In genomic region chr1:83882906-83883305, GRCh38 we compare ENCODE assay signal across 8 cellular contexts.
DNase-seq lines count a peak whose midpoint lies in the region; ATAC-seq and TF ChIP-seq lines count a peak whose summit lies in the region.
"Had no signal": no experiment of that assay in that cellular context is flagged by ENCODE, and none has a peak within 500 bp of the region (broad histone marks: within the 10 kb centered on the region; RNA-seq: fewer than 3 reads in every experiment).

No MANE protein-coding gene starts in this region.

- ATAC-seq in GM18858 (IDR thresholded peaks at IDR 0.05; ENCODE audit: unreplicated experiment) (peak; percentile 34), GM21360 (IDR thresholded peaks at IDR 0.05; ENCODE audit: unreplicated experiment) (no peak)
- no peak for ATAC-seq in activated T-cell treated with anti-CD3 and anti-CD28 coated beads, Interleukin-2, amount 50 U/mL, for 72 hours (replicated peaks in 1 of 2)

- DNase-seq in NCI-H1436 treated with DMSO at 0.1 percent for 48 hours (lab: John Stamatoyannopoulos, UW), result peak; percentile 54
- DNase-seq in brain microvascular endothelial cell, result peak; percentile 83
- DNase-seq in non-pigmented ciliary epithelial cell (ENCODE audit: low read depth), result peak; percentile 11
- no peak for DNase-seq in GM13976 (ENCODE audit: low spot score)
- no peak for DNase-seq in activated T-cell treated with anti-CD3 and anti-CD28 coated beads, Interleukin-2, amount 50 U/mL, for 72 hours
- DNase-seq: NCI-H1105 treated with DMSO at 0.1 percent for 48 hours had no signal

- H3K27ac ChIP-seq in brain microvascular endothelial cell, result no peak overlapping the region

- no peak overlapping the region for H3K4me3 ChIP-seq in brain microvascular endothelial cell (ENCODE audit: low read depth, low read length)

- no peaks in the 10 kb centered on the region for H3K9me3 Mint-ChIP-seq in activated T-cell treated with anti-CD3 and anti-CD28 coated beads, Interleukin-2, amount 50 U/mL, for 72 hours

- H3K36me3 ChIP-seq in brain microvascular endothelial cell (replicated peaks), result no peaks in the 10 kb centered on the region

- no peaks in the 10 kb centered on the region for H3K27me3 ChIP-seq in brain microvascular endothelial cell (replicated peaks)

- TF ChIP-seq CTCF in brain microvascular endothelial cell (IDR thresholded peaks at IDR 0.05; ENCODE audit: low read depth, low read length, missing control alignments), result peak; percentile 54
- no peak for TF ChIP-seq CTCF in GM13976 (IDR thresholded peaks at IDR 0.05; ENCODE audit: borderline replicate concordance, control extremely low read depth, extremely low read depth, insufficient read depth, missing control alignments)

- H3K4me1 Mint-ChIP-seq in activated T-cell treated with anti-CD3 and anti-CD28 coated beads, Interleukin-2, amount 50 U/mL, for 72 hours (ENCODE audit: low read depth), result no peaks in the 10 kb centered on the region

- H3K27ac Mint-ChIP-seq in activated T-cell treated with anti-CD3 and anti-CD28 coated beads, Interleukin-2, amount 50 U/mL, for 72 hours, result no peak overlapping the region

- H3K4me3 Mint-ChIP-seq in activated T-cell treated with anti-CD3 and anti-CD28 coated beads, Interleukin-2, amount 50 U/mL, for 72 hours, result no peak overlapping the region

- no peaks in the 10 kb centered on the region for H3K27me3 Mint-ChIP-seq in activated T-cell treated with anti-CD3 and anti-CD28 coated beads, Interleukin-2, amount 50 U/mL, for 72 hours (ENCODE audit: low read depth)

- in situ Hi-C loops in brain microvascular endothelial cell (cut with HindIII; ENCODE audit: low pct_ligation_motif_present, low sequenced_read_pairs) (no loop called here), GM13976 (cut with MboI; ENCODE audit: low sequenced_read_pairs, unreplicated experiment) (no loop called here)

- H3K36me3 Mint-ChIP-seq in activated T-cell treated with anti-CD3 and anti-CD28 coated beads, Interleukin-2, amount 50 U/mL, for 72 hours (ENCODE audit: insufficient read depth in 2 of 2), result no peaks in the 10 kb centered on the region

Comparison
In these comparisons a context has a peak if more than half of its experiments do, and no peak if none do; other contexts are left out.
1. DNase-seq: peak in NCI-H1436 treated with DMSO at 0.1 percent for 48 hours (single experiment), brain microvascular endothelial cell (single experiment) and non-pigmented ciliary epithelial cell (single experiment); none in GM13976 (single experiment) and activated T-cell treated with anti-CD3 and anti-CD28 coated beads, Interleukin-2, amount 50 U/mL, for 72 hours (0 of 2).